ENCODE assay signal across 22 cellular contexts in the genomic region with DNA sequence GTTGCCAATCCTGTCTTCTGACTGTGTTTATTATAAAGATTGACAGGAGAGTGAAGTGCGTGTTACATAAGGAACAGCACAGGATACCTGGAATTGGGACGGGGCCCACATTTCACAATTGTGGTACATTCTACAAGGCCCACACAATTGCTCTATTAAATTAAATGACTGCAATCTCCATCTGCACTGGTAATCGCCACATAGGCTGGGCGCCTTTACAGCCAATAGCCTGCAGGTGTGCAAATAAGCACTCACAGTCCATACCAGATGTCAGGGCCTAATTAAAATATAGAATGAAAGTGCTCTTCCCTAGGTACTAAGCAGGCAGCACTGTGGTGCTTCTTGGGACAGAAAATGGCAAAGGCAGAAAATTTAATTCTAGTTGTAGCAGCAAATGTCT.
DNase-seq lines count a peak whose midpoint lies in the region; ATAC-seq and TF ChIP-seq lines count a peak whose summit lies in the region.
"Had no signal": no experiment of that assay in that cellular context is flagged by ENCODE, and none has a peak within 500 bp of the region (broad histone marks: within the 10 kb centered on the region; RNA-seq: fewer than 3 reads in every experiment).

No MANE protein-coding gene starts in this region.

- TF ChIP-seq CTCF in GM10266 (IDR thresholded peaks at IDR 0.05; ENCODE audit: control insufficient read depth, insufficient read depth, low read depth, missing control alignments), result no peak

- H3K4me1 ChIP-seq in mucosa of rectum (ENCODE audit: control insufficient read depth in 2 of 2, insufficient read depth in 2 of 2, low read length in 2 of 2), result peaks cover 10 to 12% of the 10 kb centered on the region in 2 donors
- H3K4me1 ChIP-seq: foreskin keratinocyte, heart right ventricle, upper lobe of left lung had no signal

- no peaks in the 10 kb centered on the region for H3K27me3 ChIP-seq in mucosa of rectum (ENCODE audit: control insufficient read depth in 2 of 2, insufficient read depth in 2 of 2, low read length in 2 of 2)
- H3K27me3 ChIP-seq: foreskin keratinocyte, heart right ventricle, upper lobe of left lung had no signal

- H3K9me3 ChIP-seq in mucosa of rectum (ENCODE audit: control insufficient read depth in 2 of 2, low read length in 2 of 2), result no peaks in the 10 kb centered on the region
- H3K9me3 ChIP-seq: heart right ventricle, upper lobe of left lung had no signal

- H3K27ac ChIP-seq in mucosa of rectum (ENCODE audit: low read depth in 2 of 2, low read length in 2 of 2), result peak overlapping the region; percentile 44 to 56
- H3K27ac ChIP-seq: foreskin keratinocyte, heart right ventricle, upper lobe of left lung had no signal

- H3K36me3 ChIP-seq in mucosa of rectum (ENCODE audit: control insufficient read depth in 2 of 2, insufficient read depth in 2 of 2, low read length in 2 of 2), result no peaks in the 10 kb centered on the region
- H3K36me3 ChIP-seq: heart right ventricle, upper lobe of left lung had no signal

- ATAC-seq in GM18868 (IDR thresholded peaks at IDR 0.05; ENCODE audit: unreplicated experiment) (no peak), GM18498 (IDR thresholded peaks at IDR 0.05; ENCODE audit: unreplicated experiment) (no peak)
- ATAC-seq: esophagus mucosa, foreskin keratinocyte, heart right ventricle had no signal

- peak; percentile 29 for DNase-seq in NCI-H2029 (lab: John Stamatoyannopoulos, UW)
- DNase-seq in NCI-H2029 treated with DMSO at 0.1 percent for 48 hours (lab: John Stamatoyannopoulos, UW), result no peak
- peak; percentile 85 for DNase-seq in NCI-H146 treated with DMSO at 0.1 percent for 48 hours (lab: John Stamatoyannopoulos, UW; ENCODE audit: unreplicated experiment)
- DNase-seq in NCI-H69 (lab: John Stamatoyannopoulos, UW), result peak; percentile 98
- DNase-seq in GM10266 (ENCODE audit: extremely low spot score), result no peak
- DNase-seq: activated CD4-positive, alpha-beta T cell treated with anti-CD3 and anti-CD28 coated beads, Interleukin-2, amount 50 U/mL, for 48 hours; activated CD4-positive, CD25-positive, alpha-beta regulatory T cell; activated CD8-positive, alpha-beta memory T cell treated with anti-CD3 and anti-CD28 coated beads, Interleukin-2, amount 50 U/mL, for 4 hours; activated naive CD4-positive, alpha-beta T cell treated with anti-CD3 and anti-CD28 coated beads, Interleukin-2, amount 50 U/mL, for 16 hours; CD4-positive, alpha-beta memory T cell; DMS79 treated with DMSO at 0.1 percent for 48 hours; foreskin keratinocyte; HCEC 1CT; heart right ventricle; mesenchymal stem cell; NCI-H526; SIG-M5; upper lobe of left lung had no signal

- H3K4me3 ChIP-seq in mucosa of rectum (ENCODE audit: low read length in 2 of 2), result no peak overlapping the region
- H3K4me3 ChIP-seq: heart right ventricle, upper lobe of left lung had no signal

- H3K9ac ChIP-seq in mucosa of rectum (ENCODE audit: low read depth in 1 of 2, low read length in 2 of 2), result no peak overlapping the region

Comparison
In these comparisons a context has a peak if more than half of its experiments do, and no peak if none do; other contexts are left out.
1. DNase-seq: peak in NCI-H2029 (single experiment), NCI-H146 treated with DMSO at 0.1 percent for 48 hours (single experiment) and NCI-H69 (single experiment); none in NCI-H2029 treated with DMSO at 0.1 percent for 48 hours (single experiment) and GM10266 (single experiment).